20 cellular contexts compared by ENCODE assay signal in the genomic region with DNA sequence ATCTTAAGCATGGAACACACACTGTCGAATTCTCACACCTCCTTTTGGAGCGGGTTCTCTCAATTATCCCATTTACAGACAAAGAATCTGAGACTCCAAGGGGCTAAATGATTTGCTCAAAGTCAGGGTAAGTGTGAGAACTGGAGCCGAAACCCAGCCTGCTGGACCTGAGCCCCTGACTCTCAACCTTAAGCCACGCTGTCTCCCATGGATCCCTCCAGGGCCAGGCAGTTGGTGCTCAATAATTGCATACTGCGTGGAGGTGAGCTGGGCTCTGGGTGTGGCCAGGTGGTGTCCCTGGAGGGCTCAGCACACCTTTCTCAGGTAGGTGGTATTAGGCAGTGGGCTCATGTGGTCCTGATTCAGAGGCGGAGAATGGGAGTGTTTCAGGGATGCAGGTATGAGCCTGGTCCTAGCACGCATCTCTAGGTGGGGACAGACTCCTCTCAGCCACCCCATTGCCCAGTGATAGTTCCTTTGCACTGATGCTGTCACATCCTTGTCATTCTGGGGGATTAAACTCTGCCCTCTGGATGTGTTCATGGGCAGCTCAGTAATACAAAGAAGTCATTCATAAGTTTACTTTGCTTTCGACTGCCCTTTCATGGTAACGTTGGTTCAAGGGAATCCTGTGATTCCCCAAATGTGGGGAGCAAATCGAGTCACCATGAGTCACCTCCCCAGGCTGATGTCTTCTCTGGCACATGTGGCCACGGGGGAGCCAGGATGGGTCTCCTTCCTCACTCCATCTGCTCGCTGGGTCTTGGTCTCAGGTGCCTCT.
DNase-seq lines count a peak whose midpoint lies in the region; ATAC-seq, FAIRE-seq and TF ChIP-seq lines count a peak whose summit lies in the region.
"Had no signal": no experiment of that assay in that cellular context is flagged by ENCODE, and none has a peak within 500 bp of the region (broad histone marks: within the 10 kb centered on the region; RNA-seq: fewer than 3 reads in every experiment).

No MANE protein-coding gene starts in this region.

- no peak for FAIRE-seq in HepG2 (lab: Jason Lieb, UNC)
- FAIRE-seq in frontal cortex (lab: Jason Lieb, UNC) = no peak
- FAIRE-seq: GM19239, K562 had no signal

- H3K36me3 ChIP-seq in HepG2 (replicated peaks in 1 of 2; ENCODE audit: control insufficient read depth in 1 of 2, insufficient read depth in 2 of 2, low read length in 2 of 2) (no peaks in the 10 kb centered on the region), right lobe of liver (no peaks in the 10 kb centered on the region), brain microvascular endothelial cell (replicated peaks) (no peaks in the 10 kb centered on the region)

- H3K9ac ChIP-seq in HepG2 (ENCODE audit: insufficient read depth, low read depth, low read length) = no peak overlapping the region

- H3K4me3 ChIP-seq in HepG2 (replicated peaks in 1 of 3; ENCODE audit: insufficient read depth in 1 of 3, low read depth in 2 of 3, low read length in 3 of 3) (no peak overlapping the region), right lobe of liver (no peak overlapping the region), brain microvascular endothelial cell (ENCODE audit: low read depth, low read length) (no peak overlapping the region)
- H3K4me3 ChIP-seq: GM23338, K562 had no signal

- TF ChIP-seq EP300 in HepG2 (IDR thresholded peaks at IDR 0.05; ENCODE audit: low read depth in 2 of 2, low read length in 2 of 2) (no peak), HepG2 (CRISPR knock-in tag; IDR thresholded peaks at IDR 0.05; ENCODE audit: borderline replicate concordance) (no peak)

- H3K79me2 ChIP-seq in HepG2 (ENCODE audit: insufficient read depth, low read length) = no peaks in the 10 kb centered on the region

- in situ Hi-C loops in HepG2 (cut with HindIII; ENCODE audit: extremely low pct_ligation_motif_present, low pct_unique_long_range_greater_than_20kb) = no loop called here
- in situ Hi-C loops in brain microvascular endothelial cell (cut with HindIII; ENCODE audit: low pct_ligation_motif_present, low sequenced_read_pairs) = no loop called here

- H3K27me3 ChIP-seq in HepG2 (ENCODE audit: control insufficient read depth in 1 of 2, insufficient read depth in 2 of 2, low read length in 2 of 2) = peaks cover 24 to 79% of the 10 kb centered on the region in 2 experiments; a peak in 4 of 5 replicates
- H3K27me3 ChIP-seq in right lobe of liver = no peaks in the 10 kb centered on the region
- H3K27me3 ChIP-seq in brain microvascular endothelial cell (replicated peaks) = peaks cover 11% of the 10 kb centered on the region

- ATAC-seq in HepG2 (peak; percentile 58), right lobe of liver (no peak)
- ATAC-seq: GM23338, K562 had no signal

- no peak for TF ChIP-seq RAD21 in HepG2 (CRISPR knock-in tag; IDR thresholded peaks at IDR 0.05)

- CTCF ChIA-PET in HepG2 (lab: Yijun Ruan, JAX; ENCODE audit: low intra/inter-chr PET ratio, low total read pairs) = no interaction called here

- WGBS in HepG2 (ENCODE audit: low lambda C conversion rate) = 24% methylated on average over 11 of the region's 12 CpGs
- WGBS in right lobe of liver (ENCODE audit: insufficient coverage, low coverage, low lambda C conversion rate, missing lambda C conversion rate) = 54% methylated on average over 8 of the region's 12 CpGs

- no peaks in the 10 kb centered on the region for H4K20me1 ChIP-seq in HepG2 (ENCODE audit: insufficient read depth, low read length)

- no peak overlapping the region for H3K4me2 ChIP-seq in HepG2 (ENCODE audit: low read depth, low read length)
- H3K4me2 ChIP-seq: GM23338 had no signal

- POLR2A ChIA-PET in HepG2 (lab: Yijun Ruan, JAX) = no interaction called here

- intact Hi-C loops in HepG2 (cut with micrococcal nuclease; ENCODE audit: unreplicated experiment) = no loop called here
- intact Hi-C loops in right lobe of liver (cut with DNase I) = no loop called here

- H3K9me3 ChIP-seq in HepG2 (ENCODE audit: low read length) (no peaks in the 10 kb centered on the region), right lobe of liver (no peaks in the 10 kb centered on the region)

- H2AFZ ChIP-seq in HepG2 (ENCODE audit: low read length) = no peak overlapping the region
- H2AFZ ChIP-seq: GM23338 had no signal

- DNase-seq in HepG2 (ENCODE audit: low spot score) (peak; percentile 58), right lobe of liver (no peak), HT1080 (ENCODE audit: low read depth) (peak; percentile 76), frontal cortex (ENCODE audit: low spot score in 2 of 2) (no peak), NCI-H2107 (lab: John Stamatoyannopoulos, UW) (no peak), brain microvascular endothelial cell (no peak)
- DNase-seq: COR-L47; DMS 273 treated with DMSO at 0.1 percent for 48 hours; DND-41; GDM1; NCI-H1105; NCI-H2081; NCI-H510A; NCI-H748 treated with DMSO at 0.1 percent for 48 hours; NK-92 treated with Interleukin-12 subunit alpha and Interleukin-12 subunit beta, amount 100 ng/mL, for 24 hours; SIG-M5 had no signal

- TF ChIP-seq CTCF in HepG2 (CRISPR knock-in tag; IDR thresholded peaks at IDR 0.05) = no peak
- TF ChIP-seq CTCF in right lobe of liver (IDR thresholded peaks at IDR 0.05) = no peak
- TF ChIP-seq CTCF in VCaP (conservative IDR thresholded peaks at IDR 0.05) = no peak
- TF ChIP-seq CTCF in brain microvascular endothelial cell (IDR thresholded peaks at IDR 0.05; ENCODE audit: low read depth, low read length, missing control alignments) = no peak

- BruUV-seq in HepG2 (replicated peaks; lab: Mats Ljungman, UMichigan) = no TSS peak

- TF ChIP-seq POLR2A in HepG2 (IDR thresholded peaks at IDR 0.05; ENCODE audit: insufficient read depth in 1 of 2, low read depth in 2 of 2, low read length in 2 of 2) = no peak
- no peak for TF ChIP-seq POLR2A in right lobe of liver (IDR thresholded peaks at IDR 0.05)

- no peak overlapping the region for H3K27ac ChIP-seq in HepG2 (ENCODE audit: extremely low read length, insufficient read depth, low read length)
- no peak overlapping the region for H3K27ac ChIP-seq in right lobe of liver
- H3K27ac ChIP-seq in VCaP = peak overlapping the region; percentile 63; the same call in 1 of the 2 replicates
- no peak overlapping the region for H3K27ac ChIP-seq in brain microvascular endothelial cell

- H3K4me1 ChIP-seq in HepG2 (ENCODE audit: insufficient read depth, low read length) (peaks cover 14% of the 10 kb centered on the region; the same call in 1 of the 2 replicates), right lobe of liver (no peaks in the 10 kb centered on the region)

TF ChIP-seq in HepG2, 621 proteins besides CTCF, POLR2A, EP300 and RAD21:
- TF ChIP-seq SKI (IDR thresholded peaks at IDR 0.05; ENCODE audit: partially characterized antibody) (no peak), FOSL2 (CRISPR knock-in tag; IDR thresholded peaks at IDR 0.05) (peak; percentile 60), BHLHE40 (IDR thresholded peaks at IDR 0.05; ENCODE audit: low read length) (peak; percentile 51; the same call in 1 of the 2 replicates), ZNF644 (CRISPR knock-in tag; IDR thresholded peaks at IDR 0.05; ENCODE audit: low read depth) (no peak), PITX1 (CRISPR knock-in tag; IDR thresholded peaks at IDR 0.05) (peak; percentile 66)

Comparison
In these comparisons a context has a peak if more than half of its experiments do, and no peak if none do; other contexts are left out.
1. DNase-seq: peak in HepG2 (single experiment) and HT1080 (single experiment); none in right lobe of liver (0 of 3), frontal cortex (0 of 2), NCI-H2107 (single experiment) and brain microvascular endothelial cell (single experiment).